Comparison of ENCODE assay signal across 21 cellular contexts in the genomic region with DNA sequence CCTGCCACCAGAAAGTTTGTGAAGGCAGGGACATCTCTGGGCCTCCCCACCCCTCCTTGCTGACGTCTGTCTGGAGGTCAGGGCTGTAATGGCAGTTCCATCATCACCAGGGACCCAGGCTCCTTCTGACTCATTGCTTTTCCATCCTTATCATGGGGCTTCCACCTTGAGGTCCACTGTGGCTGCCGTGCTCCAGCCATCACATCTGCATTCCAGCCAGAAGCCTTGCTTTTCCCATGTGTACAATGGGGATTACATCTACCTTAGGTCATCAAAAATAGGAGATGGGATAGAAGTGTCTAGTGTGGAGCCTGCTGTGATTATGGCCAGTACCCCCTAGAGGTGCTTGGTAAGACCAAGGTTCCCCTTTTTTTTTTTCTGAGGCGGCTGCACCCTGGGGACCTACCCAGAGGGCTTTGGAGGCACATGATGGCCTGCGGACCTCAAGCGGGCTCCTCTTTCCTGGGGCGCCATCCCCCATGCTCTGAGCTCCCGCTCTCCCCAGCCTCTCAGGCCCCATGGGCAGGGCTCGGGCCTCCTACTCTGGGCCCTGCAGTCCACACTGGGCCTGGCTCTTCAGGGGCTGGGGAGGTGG.
"Had no signal": no experiment of that assay in that cellular context is flagged by ENCODE, and none has a peak within 500 bp of the region (broad histone marks: within the 10 kb centered on the region; RNA-seq: fewer than 3 reads in every experiment).

No MANE protein-coding gene starts in this region.

- H3K27me3 ChIP-seq: dorsolateral prefrontal cortex, heart left ventricle, sigmoid colon, suprapubic skin, thyroid gland had no signal

- H3K36me3 ChIP-seq: thyroid gland had no signal

- ATAC-seq: heart left ventricle, left colon, left ventricle myocardium superior, psoas muscle had no signal

- H3K4me3 ChIP-seq: heart left ventricle, lung, psoas muscle, sigmoid colon, suprapubic skin, thyroid gland had no signal

- H3K27me3 Mint-ChIP-seq: naive B cell, type B pancreatic cell had no signal

- H3K36me3 Mint-ChIP-seq: naive B cell, type B pancreatic cell had no signal

- H3K9me3 ChIP-seq: heart left ventricle, psoas muscle, sigmoid colon, suprapubic skin, thyroid gland had no signal

- H3K27ac Mint-ChIP-seq: naive B cell, type B pancreatic cell had no signal

- DNase-seq: cortex of kidney; dorsolateral prefrontal cortex; effector CD8-positive, alpha-beta T cell; foreskin melanocyte; heart left ventricle; hippocampal formation; left colon; left ventricle myocardium superior; mesendoderm; naive B cell; psoas muscle; retina; sigmoid colon; stimulated activated naive CD4-positive, alpha-beta T cell treated with Interleukin-2 at 50 U/mL for 16 hours; thyroid gland had no signal

- H3K9me3 Mint-ChIP-seq: nephron, type B pancreatic cell had no signal

- FAIRE-seq: urothelium cell line had no signal

- H3K27ac ChIP-seq: dorsolateral prefrontal cortex, heart left ventricle, psoas muscle, skin epidermis, suprapubic skin, thyroid gland had no signal

- H3K4me3 Mint-ChIP-seq: type B pancreatic cell had no signal
